ENCODE assay signal across 24 cellular contexts in genomic region chr2:220913384-220913783, GRCh38.
"Had no signal": no experiment of that assay in that cellular context is flagged by ENCODE, and none has a peak within 500 bp of the region (broad histone marks: within the 10 kb centered on the region; RNA-seq: fewer than 3 reads in every experiment).

No MANE protein-coding gene starts in this region.

- H3K4me1 Mint-ChIP-seq: naive thymus-derived CD4-positive, alpha-beta T cell; stimulated activated memory B cell treated with anti-CD40 and anti-IgM and Interleukin-4, amounts not matched to agents 10 μg/mL and 1 μg/mL and 100 μg/mL, for 72 hours had no signal

- H3K4me3 ChIP-seq: coronary artery, gastrocnemius medialis, left lung, neural progenitor cell, prostate gland, sigmoid colon, skin epidermis, spleen, thoracic aorta, tibial nerve, upper lobe of left lung had no signal

- H3K27ac Mint-ChIP-seq: effector memory CD8-positive, alpha-beta T cell; naive thymus-derived CD4-positive, alpha-beta T cell; neural progenitor cell; stimulated activated memory B cell treated with anti-CD40 and anti-IgM and Interleukin-4, amounts not matched to agents 10 μg/mL and 1 μg/mL and 100 μg/mL, for 72 hours had no signal

- H3K9me3 Mint-ChIP-seq: effector memory CD8-positive, alpha-beta T cell; nephron; neural progenitor cell; stimulated activated memory B cell treated with anti-CD40 and anti-IgM and Interleukin-4, amounts not matched to agents 10 μg/mL and 1 μg/mL and 100 μg/mL, for 72 hours had no signal

- H3K4me3 Mint-ChIP-seq: effector memory CD8-positive, alpha-beta T cell; naive thymus-derived CD4-positive, alpha-beta T cell; nephron; neural progenitor cell; stimulated activated memory B cell treated with anti-CD40 and anti-IgM and Interleukin-4, amounts not matched to agents 10 μg/mL and 1 μg/mL and 100 μg/mL, for 72 hours had no signal

- H3K4me1 ChIP-seq: gastrocnemius medialis, left lung, neural progenitor cell, prostate gland, sigmoid colon, spleen, tibial nerve, upper lobe of left lung had no signal

- DNase-seq: dermis blood vessel endothelial cell; effector memory CD8-positive, alpha-beta T cell; gastrocnemius medialis; head of caudate nucleus; left cardiac atrium; left lung; mesendoderm; midbrain; naive thymus-derived CD4-positive, alpha-beta T cell; nucleus accumbens; right cardiac atrium; sigmoid colon; spleen; stimulated activated CD4-positive, alpha-beta T cell treated with anti-CD3 and anti-CD28 coated beads, Interleukin-4, amount 100 ng/mL, for 4 hours; stimulated activated naive CD8-positive, alpha-beta T cell treated with anti-CD3 and anti-CD28 coated beads, Interleukin-15, Interleukin-2, amounts not matched to agents 100 U/mL and 50 U/mL, for 24 hours; upper lobe of left lung had no signal

- H3K9me3 ChIP-seq: gastrocnemius medialis, left lung, prostate gland, sigmoid colon, spleen, thoracic aorta, tibial nerve, upper lobe of left lung had no signal

- ATAC-seq: effector memory CD8-positive, alpha-beta T cell; gastrocnemius medialis; left cardiac atrium; left lung; naive thymus-derived CD4-positive, alpha-beta T cell; right cardiac atrium; stimulated activated memory B cell treated with anti-CD40 and anti-IgM and Interleukin-4, amounts not matched to agents 10 μg/mL and 1 μg/mL and 100 μg/mL, for 72 hours; stimulated activated naive CD8-positive, alpha-beta T cell treated with anti-CD3 and anti-CD28 coated beads, Interleukin-15, Interleukin-2, amounts not matched to agents 100 U/mL and 50 U/mL, for 24 hours had no signal

- H3K36me3 ChIP-seq: gastrocnemius medialis, left lung, neural progenitor cell, prostate gland, sigmoid colon, spleen, thoracic aorta, tibial nerve, upper lobe of left lung had no signal

- H3K9ac ChIP-seq: neural progenitor cell had no signal

- H3K4me2 ChIP-seq: neural progenitor cell had no signal

- H2AFZ ChIP-seq: neural progenitor cell had no signal

- H3K36me3 Mint-ChIP-seq: naive thymus-derived CD4-positive, alpha-beta T cell; neural progenitor cell; stimulated activated memory B cell treated with anti-CD40 and anti-IgM and Interleukin-4, amounts not matched to agents 10 μg/mL and 1 μg/mL and 100 μg/mL, for 72 hours had no signal

- H3K27me3 Mint-ChIP-seq: stimulated activated memory B cell treated with anti-CD40 and anti-IgM and Interleukin-4, amounts not matched to agents 10 μg/mL and 1 μg/mL and 100 μg/mL, for 72 hours had no signal

- H3K27me3 ChIP-seq: gastrocnemius medialis, left lung, neural progenitor cell, sigmoid colon, spleen, tibial nerve, upper lobe of left lung had no signal

- H3K27ac ChIP-seq: coronary artery, gastrocnemius medialis, left lung, neural progenitor cell, prostate gland, sigmoid colon, skin epidermis, spleen, thoracic aorta, tibial nerve, upper lobe of left lung had no signal
